Comparison of ENCODE assay signal across 1 cellular context in genomic region chr1:67336157-67336556, GRCh38.
TF ChIP-seq lines count a peak whose summit lies in the region.

No MANE protein-coding gene starts in this region.

TF ChIP-seq in GM12878, 131 proteins besides CTCF, POLR2A, EP300 and RAD21 (continued from another document):
- TF ChIP-seq, protein P1, sequence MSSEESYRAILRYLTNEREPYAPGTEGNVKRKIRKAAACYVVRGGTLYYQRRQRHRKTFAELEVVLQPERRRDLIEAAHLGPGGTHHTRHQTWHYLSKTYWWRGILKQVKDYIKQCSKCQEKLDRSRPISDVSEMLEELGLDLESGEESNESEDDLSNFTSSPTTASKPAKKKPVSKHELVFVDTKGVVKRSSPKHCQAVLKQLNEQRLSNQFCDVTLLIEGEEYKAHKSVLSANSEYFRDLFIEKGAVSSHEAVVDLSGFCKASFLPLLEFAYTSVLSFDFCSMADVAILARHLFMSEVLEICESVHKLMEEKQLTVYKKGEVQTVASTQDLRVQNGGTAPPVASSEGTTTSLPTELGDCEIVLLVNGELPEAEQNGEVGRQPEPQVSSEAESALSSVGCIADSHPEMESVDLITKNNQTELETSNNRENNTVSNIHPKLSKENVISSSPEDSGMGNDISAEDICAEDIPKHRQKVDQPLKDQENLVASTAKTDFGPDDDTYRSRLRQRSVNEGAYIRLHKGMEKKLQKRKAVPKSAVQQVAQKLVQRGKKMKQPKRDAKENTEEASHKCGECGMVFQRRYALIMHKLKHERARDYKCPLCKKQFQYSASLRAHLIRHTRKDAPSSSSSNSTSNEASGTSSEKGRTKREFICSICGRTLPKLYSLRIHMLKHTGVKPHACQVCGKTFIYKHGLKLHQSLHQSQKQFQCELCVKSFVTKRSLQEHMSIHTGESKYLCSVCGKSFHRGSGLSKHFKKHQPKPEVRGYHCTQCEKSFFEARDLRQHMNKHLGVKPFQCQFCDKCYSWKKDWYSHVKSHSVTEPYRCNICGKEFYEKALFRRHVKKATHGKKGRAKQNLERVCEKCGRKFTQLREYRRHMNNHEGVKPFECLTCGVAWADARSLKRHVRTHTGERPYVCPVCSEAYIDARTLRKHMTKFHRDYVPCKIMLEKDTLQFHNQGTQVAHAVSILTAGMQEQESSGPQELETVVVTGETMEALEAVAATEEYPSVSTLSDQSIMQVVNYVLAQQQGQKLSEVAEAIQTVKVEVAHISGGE (CRISPR knock-in tag; IDR thresholded peaks at IDR 0.05): no peak
